15 cellular contexts compared by ENCODE assay signal in the genomic region with DNA sequence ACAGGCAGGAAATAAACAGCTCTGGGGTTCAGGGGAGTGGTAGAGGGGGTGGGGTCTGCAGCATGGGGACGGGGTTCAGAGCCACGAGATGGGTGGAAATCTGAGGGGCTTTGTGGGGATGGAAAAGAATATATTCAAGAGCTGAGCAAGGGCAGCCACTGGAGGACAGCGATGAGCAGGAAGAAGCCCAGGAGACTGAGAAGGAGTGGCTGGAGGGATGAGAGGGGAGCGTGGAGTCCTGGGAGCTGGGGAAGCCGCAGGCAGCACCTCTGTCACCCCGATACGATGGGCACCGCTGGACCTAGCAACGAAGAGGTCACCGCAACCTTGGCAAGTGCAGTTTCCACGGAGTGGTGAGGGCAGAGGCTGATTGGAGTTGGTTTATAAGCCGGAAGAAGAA. TPM values are rescaled to one million over a fixed set of nuclear protein-coding genes. Genes with fewer than 3 reads are reported as not detected.
DNase-seq lines count a peak whose midpoint lies in the region; ATAC-seq, FAIRE-seq and TF ChIP-seq lines count a peak whose summit lies in the region.
"Had no signal": no experiment of that assay in that cellular context is flagged by ENCODE, and none has a peak within 500 bp of the region (broad histone marks: within the 10 kb centered on the region; RNA-seq: fewer than 3 reads in every experiment).

No MANE protein-coding gene starts in this region.

- TF ChIP-seq CTCF in SK-N-SH (IDR thresholded peaks at IDR 0.05) (no peak), DND-41 (IDR thresholded peaks at IDR 0.05; ENCODE audit: borderline replicate concordance, extremely low read depth, low read length, poor library complexity, severe bottlenecking) (peak; percentile 19)

- H3K4me3 ChIP-seq in SK-N-SH (ENCODE audit: low read depth in 2 of 2, low read length in 1 of 2), result no peak overlapping the region
- H3K4me3 ChIP-seq in DND-41 (ENCODE audit: low read depth in 1 of 2, low read length in 2 of 2), result no peak overlapping the region

- 80% methylated on average over 12 of the region's 12 CpGs for WGBS in SK-N-SH (ENCODE audit: low lambda C conversion rate)

- no peaks in the 10 kb centered on the region for H3K79me2 ChIP-seq in SK-N-SH (ENCODE audit: insufficient read depth)
- H3K79me2 ChIP-seq in DND-41 (ENCODE audit: insufficient read depth, low read length), result peaks cover 62% of the 10 kb centered on the region

- peaks cover 46% of the 10 kb centered on the region for H3K4me1 Mint-ChIP-seq in activated T-helper 2 cell treated with anti-CD3 and anti-CD28 coated beads, Interferon-gamma antibody, Interleukin-2, Interleukin-4, amounts not matched to agents 10 μg/mL and 5 μg/mL and 100 μg/mL, durations not matched to agents 14 hours and 24 hours and 36 hours (ENCODE audit: low read depth)
- peaks cover 37 to 89% (median 74%) of the 10 kb centered on the region in 4 donors for H3K4me1 Mint-ChIP-seq in naive thymus-derived CD8-positive, alpha-beta T cell

- no peaks in the 10 kb centered on the region for H3K27me3 ChIP-seq in SK-N-SH (ENCODE audit: insufficient read depth)
- no peaks in the 10 kb centered on the region for H3K27me3 ChIP-seq in DND-41 (ENCODE audit: insufficient read depth, low read length, poor library complexity)

- TF ChIP-seq EP300 in SK-N-SH (IDR thresholded peaks at IDR 0.05; ENCODE audit: borderline replicate concordance in 1 of 2, low read depth in 1 of 2, low read length in 1 of 2), result no peak

- H3K9me3 Mint-ChIP-seq in activated T-helper 2 cell treated with anti-CD3 and anti-CD28 coated beads, Interferon-gamma antibody, Interleukin-2, Interleukin-4, amounts not matched to agents 10 μg/mL and 5 μg/mL and 100 μg/mL, durations not matched to agents 14 hours and 24 hours and 36 hours, result no peaks in the 10 kb centered on the region
- H3K9me3 Mint-ChIP-seq in naive thymus-derived CD8-positive, alpha-beta T cell, result no peaks in the 10 kb centered on the region

- peaks cover 63% of the 10 kb centered on the region for H3K36me3 Mint-ChIP-seq in activated T-helper 2 cell treated with anti-CD3 and anti-CD28 coated beads, Interferon-gamma antibody, Interleukin-2, Interleukin-4, amounts not matched to agents 10 μg/mL and 5 μg/mL and 100 μg/mL, durations not matched to agents 14 hours and 24 hours and 36 hours (ENCODE audit: low read depth)
- H3K36me3 Mint-ChIP-seq in naive thymus-derived CD8-positive, alpha-beta T cell, result peaks cover 0 to 56% (median 6%) of the 10 kb centered on the region in 3 donors

- no peak overlapping the region for H3K4me3 Mint-ChIP-seq in activated T-helper 2 cell treated with anti-CD3 and anti-CD28 coated beads, Interferon-gamma antibody, Interleukin-2, Interleukin-4, amounts not matched to agents 10 μg/mL and 5 μg/mL and 100 μg/mL, durations not matched to agents 14 hours and 24 hours and 36 hours (ENCODE audit: low read depth)
- H3K4me3 Mint-ChIP-seq in naive thymus-derived CD8-positive, alpha-beta T cell, result peak overlapping the region in 7 of 10 donors; percentile 5 to 82 (median 43)

- no peak for TF ChIP-seq POLR2A in GM12891 (IDR thresholded peaks at IDR 0.05; ENCODE audit: low read depth, low read length)

- H3K36me3 ChIP-seq in SK-N-SH (replicated peaks in 1 of 2; ENCODE audit: control insufficient read depth in 1 of 2, insufficient read depth in 2 of 2, low read length in 1 of 2) (no peaks in the 10 kb centered on the region), DND-41 (ENCODE audit: insufficient read depth, low read length) (peaks cover 49% of the 10 kb centered on the region)

- H3K27ac ChIP-seq in SK-N-SH (ENCODE audit: low read depth in 2 of 2, low read length in 1 of 2) (no peak overlapping the region), DND-41 (ENCODE audit: low read length) (no peak overlapping the region)

- H4K20me1 ChIP-seq in SK-N-SH (ENCODE audit: insufficient read depth) (no peaks in the 10 kb centered on the region), DND-41 (ENCODE audit: insufficient read depth, low read length) (peaks cover 90% of the 10 kb centered on the region)

- POLR2A ChIA-PET in SK-N-SH (lab: Yijun Ruan, JAX), result no interaction called here
- POLR2A ChIA-PET in naive thymus-derived CD8-positive, alpha-beta T cell (lab: Charles Lee), result interaction anchor here (1.8 kb wide), 1 partner anchor 10 kb away, joined by 8 read pairs; no protein-coding TSS in a partner anchor

- H3K4me1 ChIP-seq in SK-N-SH (ENCODE audit: control insufficient read depth in 1 of 2, insufficient read depth in 2 of 2, low read depth in 1 of 2, low read length in 1 of 2), result peaks cover 5 to 24% of the 10 kb centered on the region in 2 experiments; a peak in 1 of 4 replicates
- peaks cover 17% of the 10 kb centered on the region for H3K4me1 ChIP-seq in DND-41 (ENCODE audit: insufficient read depth, low read length)

- H3K9me2 ChIP-seq in SK-N-SH, result no peaks in the 10 kb centered on the region

- TF ChIP-seq RAD21 in SK-N-SH (IDR thresholded peaks at IDR 0.05; ENCODE audit: low read length), result peak; percentile 19; the same call in 1 of the 2 replicates

- H3K9ac ChIP-seq in SK-N-SH (no peak overlapping the region), DND-41 (ENCODE audit: low read depth, low read length) (no peak overlapping the region)

- H3K9me3 ChIP-seq in SK-N-SH, result no peaks in the 10 kb centered on the region
- no peaks in the 10 kb centered on the region for H3K9me3 ChIP-seq in DND-41 (ENCODE audit: insufficient read depth, low read length, severe bottlenecking)

- intact Hi-C loops in activated T-helper 2 cell treated with anti-CD3 and anti-CD28 coated beads, Interferon-gamma antibody, Interleukin-2, Interleukin-4, amounts not matched to agents 10 μg/mL and 5 μg/mL and 100 μg/mL, durations not matched to agents 14 hours and 24 hours and 36 hours (cut with micrococcal nuclease), result no loop called here

- no peak for DNase-seq in SK-N-SH
- no peak for DNase-seq in DND-41
- DNase-seq in activated T-helper 2 cell treated with anti-CD3 and anti-CD28 coated beads, Interferon-gamma antibody, Interleukin-2, Interleukin-4, amounts not matched to agents 10 μg/mL and 5 μg/mL and 100 μg/mL, durations not matched to agents 14 hours and 24 hours and 36 hours (ENCODE audit: low spot score), result no peak
- no peak for DNase-seq in naive thymus-derived CD8-positive, alpha-beta T cell
- no peak for DNase-seq in pons (ENCODE audit: low spot score)
- DNase-seq in GM12891 (ENCODE audit: insufficient read length, low spot score), result no peak
- DNase-seq: activated T-cell treated with anti-CD3 and anti-CD28 coated beads, Interleukin-2, amount 50 U/mL, for 1 hour; foreskin fibroblast; mesenchymal stem cell; NCI-H2171 treated with DMSO at 0.1 percent for 48 hours; small intestine had no signal

- H2AFZ ChIP-seq in SK-N-SH (ENCODE audit: low read depth), result no peak overlapping the region
- no peak overlapping the region for H2AFZ ChIP-seq in DND-41 (ENCODE audit: low read depth, low read length)

- no peak for FAIRE-seq in GM12891 (lab: Jason Lieb, UNC)
- FAIRE-seq: GM19239, small intestine had no signal

- ATAC-seq in SK-N-SH treated with all-trans-retinoic acid at 6 μM for 48 hours (no peak), DND-41 (ENCODE audit: insufficient read depth, low read depth) (no peak), HG02970 (IDR thresholded peaks at IDR 0.05; ENCODE audit: low FRiP score, unreplicated experiment) (no peak)
- ATAC-seq in naive thymus-derived CD8-positive, alpha-beta T cell, result no peak
- ATAC-seq: activated CD4-positive, CD25-positive, alpha-beta regulatory T cell treated with anti-CD3 and anti-CD28 coated beads, Interleukin-2, amount 50 U/mL, for 24 hours had no signal

- no peaks in the 10 kb centered on the region for H3F3A ChIP-seq in SK-N-SH (replicated peaks; ENCODE audit: insufficient read depth)

- H3K4me2 ChIP-seq in SK-N-SH (no peak overlapping the region), DND-41 (ENCODE audit: insufficient read depth, low read length) (no peak overlapping the region)

- CTCF ChIA-PET in SK-N-SH (lab: Yijun Ruan, JAX), result interaction anchor here (1.0 to 4.4 kb wide), 9 partner anchors 11 to 147 kb away, joined by 3 to 23 read pairs (median 11); no protein-coding TSS in a partner anchor

- no peaks in the 10 kb centered on the region for H3K27me3 Mint-ChIP-seq in activated T-helper 2 cell treated with anti-CD3 and anti-CD28 coated beads, Interferon-gamma antibody, Interleukin-2, Interleukin-4, amounts not matched to agents 10 μg/mL and 5 μg/mL and 100 μg/mL, durations not matched to agents 14 hours and 24 hours and 36 hours (ENCODE audit: low read depth)
- no peaks in the 10 kb centered on the region for H3K27me3 Mint-ChIP-seq in naive thymus-derived CD8-positive, alpha-beta T cell

- peak overlapping the region; percentile 13 for H3K27ac Mint-ChIP-seq in activated T-helper 2 cell treated with anti-CD3 and anti-CD28 coated beads, Interferon-gamma antibody, Interleukin-2, Interleukin-4, amounts not matched to agents 10 μg/mL and 5 μg/mL and 100 μg/mL, durations not matched to agents 14 hours and 24 hours and 36 hours
- H3K27ac Mint-ChIP-seq in naive thymus-derived CD8-positive, alpha-beta T cell, result peak overlapping the region in 8 of 10 donors; percentile 35 to 93 (median 63)

TF ChIP-seq in SK-N-SH, 30 proteins besides CTCF, POLR2A, EP300 and RAD21 (continues in another document):
- no peak for TF ChIP-seq CHD2 (IDR thresholded peaks at IDR 0.05; ENCODE audit: low read length, partially characterized antibody)

TF ChIP-seq in SK-N-SH treated with all-trans-retinoic acid at 6 μM for 48 hours, 23 proteins besides CTCF, POLR2A, EP300 and RAD21 (continues in another document):
- no peak for TF ChIP-seq PPARA (CRISPR knock-in tag; IDR thresholded peaks at IDR 0.05; ENCODE audit: borderline replicate concordance)

TF ChIP-seq in GM12891, 5 proteins besides CTCF, POLR2A, EP300 and RAD21 (continues in another document):
- no peak for TF ChIP-seq SPI1 (IDR thresholded peaks at IDR 0.05; ENCODE audit: low read depth, low read length)

RNA-seq across cellular contexts. Expression of a gene that starts 10.0 kb away (rescaled TPM):
- polyA plus RNA-seq in SK-N-SH (2012; rRNA removed), result 6.1 and 7.6 TPM in 2 replicates
- polyA plus RNA-seq in SK-N-SH (2012; cell fraction: cytosol; rRNA removed), result 3.3 and 4.6 TPM in 2 replicates
- polyA plus RNA-seq in SK-N-SH (2012; cell fraction: nucleus; rRNA removed), result 12.2 and 13.1 TPM in 2 replicates
- total RNA-seq in activated T-helper 2 cell treated with anti-CD3 and anti-CD28 coated beads, Interferon-gamma antibody, Interleukin-2, Interleukin-4, amounts not matched to agents 10 μg/mL and 5 μg/mL and 100 μg/mL, durations not matched to agents 14 hours and 24 hours and 36 hours, result 307 and 312 TPM in 2 replicates
- 100 to 1,000 TPM; 189 to 190 TPM for total RNA-seq in naive thymus-derived CD8-positive, alpha-beta T cell
- polyA plus RNA-seq in naive thymus-derived CD8-positive, alpha-beta T cell, result 10 to 100 TPM; 17.8 to 46.6 (median 21.4) TPM
- 47.5 TPM for polyA plus RNA-seq in GM12891 (2012; ENCODE audit: low read depth, missing spikeins)

RNA-seq across cellular contexts. Expression of a gene that starts 43.5 kb away (rescaled TPM):
- polyA plus RNA-seq in SK-N-SH (2012; rRNA removed), result 4.6 and 7.0 TPM in 2 replicates
- polyA plus RNA-seq in SK-N-SH (2012; cell fraction: cytosol; rRNA removed), result 1.9 and 3.3 TPM in 2 replicates
- 29.0 and 38.1 TPM in 2 replicates for polyA plus RNA-seq in SK-N-SH (2012; cell fraction: nucleus; rRNA removed)
- total RNA-seq in activated T-helper 2 cell treated with anti-CD3 and anti-CD28 coated beads, Interferon-gamma antibody, Interleukin-2, Interleukin-4, amounts not matched to agents 10 μg/mL and 5 μg/mL and 100 μg/mL, durations not matched to agents 14 hours and 24 hours and 36 hours, result 19.0 and 20.2 TPM in 2 replicates
- total RNA-seq in naive thymus-derived CD8-positive, alpha-beta T cell, result 1 to 10 TPM; 6.2 to 6.3 TPM
- under 1 TPM; 0.14 to 0.97 (median 0.22) TPM for polyA plus RNA-seq in naive thymus-derived CD8-positive, alpha-beta T cell
- polyA plus RNA-seq in GM12891 (2012; ENCODE audit: low read depth, missing spikeins), result 4.0 TPM
